Comparison of ENCODE assay signal across 8 cellular contexts in genomic region chr16:68287276-68288251, GRCh38. TPM values are rescaled to one million over a fixed set of nuclear protein-coding genes. Genes with fewer than 3 reads are reported as not detected.
DNase-seq lines count a peak whose midpoint lies in the region; ATAC-seq and TF ChIP-seq lines count a peak whose summit lies in the region.

No MANE protein-coding gene starts in this region.

- H3K36me3 ChIP-seq in HEK293 (ENCODE audit: control insufficient read depth in 2 of 2, insufficient read depth in 1 of 2, low read length in 2 of 2) (peaks cover 12 to 72% of the 10 kb centered on the region in 2 experiments; a peak in 2 of 3 replicates), spleen (peaks cover 0 to 58% (median 11%) of the 10 kb centered on the region in 6 donors)

- H3K4me1 ChIP-seq in HEK293 (ENCODE audit: control insufficient read depth, insufficient read depth, low read length), result no peaks in the 10 kb centered on the region
- H3K4me1 ChIP-seq in spleen, result peaks cover 78 to 100% (median 90%) of the 10 kb centered on the region in 6 donors

- TF ChIP-seq POLR2A in spleen (IDR thresholded peaks at IDR 0.05), result no peak

- POLR2A ChIA-PET in HEK293 (lab: Yijun Ruan, JAX), result interaction anchor here (0.6 to 0.7 kb wide), 2 partner anchors 11 to 104 kb away, joined by 3 read pairs; no protein-coding TSS in a partner anchor

- no peak for ATAC-seq in HG03520 (IDR thresholded peaks at IDR 0.05; ENCODE audit: unreplicated experiment)

- intact Hi-C loops in spleen (cut with DNase I; ENCODE audit: low total_unique reads), result no loop called here

- DNase-seq in activated CD4-positive, alpha-beta T cell treated with anti-CD3 and anti-CD28 coated beads for 48 hours, result peak; percentile 40
- DNase-seq in fibroblast of pulmonary artery (ENCODE audit: low read depth) (peak; percentile 86), spleen (peak; percentile 82), germinal center (ENCODE audit: low spot score) (no peak), hippocampal formation (lab: John Stamatoyannopoulos, UW) (no peak), SHP77 treated with DMSO at 0.1 percent for 48 hours (lab: John Stamatoyannopoulos, UW) (no peak)

- H3K27ac ChIP-seq in HEK293 (ENCODE audit: extremely low read depth, low read depth, low read length), result no peak overlapping the region
- H3K27ac ChIP-seq in spleen, result peak overlapping the region; percentile 64 to 92 (median 82)

- H3K4me3 ChIP-seq in HEK293 (ENCODE audit: low read depth, low read length) (no peak overlapping the region), fibroblast of pulmonary artery (replicated peaks; ENCODE audit: low read depth, low read length) (no peak overlapping the region), spleen (no peak overlapping the region)

- no peak for TF ChIP-seq CTCF in HEK293 (tag by site-specific recombination; IDR thresholded peaks at IDR 0.05)
- TF ChIP-seq CTCF in fibroblast of pulmonary artery (IDR thresholded peaks at IDR 0.05; ENCODE audit: low read length, missing control alignments), result peak; percentile 6
- TF ChIP-seq CTCF in spleen (IDR thresholded peaks at IDR 0.05 in 8 of 11, conservative IDR thresholded peaks at IDR 0.05 in 3 of 11), result peak in 2 of 11 experiments; percentile 15 to 30

- 33 to 54% (median 37%) methylated on average over 9 to 11 of the region's 11 CpGs for WGBS in spleen, 5 donors

- CTCF ChIA-PET in HEK293 (lab: Yijun Ruan, JAX), result interaction anchor here (0.6 kb wide), 1 partner anchor 16 kb away, joined by 3 read pairs; no protein-coding TSS in a partner anchor

- H3K9me3 ChIP-seq in HEK293 (ENCODE audit: control insufficient read depth, insufficient read depth, low read depth, low read length), result no peaks in the 10 kb centered on the region
- no peaks in the 10 kb centered on the region for H3K9me3 ChIP-seq in spleen

- no peaks in the 10 kb centered on the region for H3K27me3 ChIP-seq in spleen (replicated peaks in 1 of 7)

TF ChIP-seq in HEK293, 187 proteins besides CTCF, POLR2A, EP300 and RAD21:
- TF ChIP-seq ZNF555 (tag by site-specific recombination; conservative IDR thresholded peaks at IDR 0.05) (no peak), OSR2 (tag by site-specific recombination; IDR thresholded peaks at IDR 0.05) (peak; percentile 68)

RNA-seq across cellular contexts. Expression of gene SLC7A6OS, which starts 23.2 kb away (rescaled TPM):
- 10 to 100 TPM; 17.6 to 30.6 (median 26.6) TPM for total RNA-seq in spleen
- 10 to 100 TPM in 1 of 3 donors, 1 to 10 TPM in 2; 7.5 to 10.6 (median 8.5) TPM for polyA plus RNA-seq in spleen

RNA-seq across cellular contexts. Expression of gene SLC7A6, which starts 23.2 kb away (rescaled TPM):
- 10 to 100 TPM; 24.9 to 62.8 (median 50.7) TPM for total RNA-seq in spleen
- polyA plus RNA-seq in spleen, result 10 to 100 TPM in 2 of 3 donors, 1 to 10 TPM in 1; 9.8 to 12.3 (median 11.6) TPM

RNA-seq across cellular contexts. Expression of gene PRMT7, which starts 23.3 kb away (rescaled TPM):
- 10 to 100 TPM; 31.9 to 66.4 (median 42.8) TPM for total RNA-seq in spleen
- 10 to 100 TPM; 25.0 to 48.2 (median 40.5) TPM for polyA plus RNA-seq in spleen

RNA-seq across cellular contexts. Expression of gene PLA2G15, which starts 42.4 kb away (rescaled TPM):
- total RNA-seq in spleen, result 10 to 100 TPM; 26.1 to 40.4 (median 35.7) TPM
- polyA plus RNA-seq in spleen, result 1 to 10 TPM; 6.3 to 8.5 (median 7.9) TPM

RNA-seq across cellular contexts. Expression of gene ESRP2, which starts 51.6 kb away (rescaled TPM):
- total RNA-seq in spleen, result under 1 TPM in 5 of 7 donors, not detected in 2; 0.20 to 0.35 (median 0.27) TPM
- polyA plus RNA-seq in spleen, result under 1 TPM; 0.02 to 0.16 (median 0.09) TPM

Comparison
In these comparisons a context has a peak if more than half of its experiments do, and no peak if none do; other contexts are left out.
1. DNase-seq: peak in activated CD4-positive, alpha-beta T cell treated with anti-CD3 and anti-CD28 coated beads for 48 hours (single experiment), fibroblast of pulmonary artery (single experiment) and spleen (single experiment); none in germinal center (single experiment), hippocampal formation (0 of 2) and SHP77 treated with DMSO at 0.1 percent for 48 hours (single experiment).